Comparison of ENCODE assay signal across 25 cellular contexts in the genomic region with DNA sequence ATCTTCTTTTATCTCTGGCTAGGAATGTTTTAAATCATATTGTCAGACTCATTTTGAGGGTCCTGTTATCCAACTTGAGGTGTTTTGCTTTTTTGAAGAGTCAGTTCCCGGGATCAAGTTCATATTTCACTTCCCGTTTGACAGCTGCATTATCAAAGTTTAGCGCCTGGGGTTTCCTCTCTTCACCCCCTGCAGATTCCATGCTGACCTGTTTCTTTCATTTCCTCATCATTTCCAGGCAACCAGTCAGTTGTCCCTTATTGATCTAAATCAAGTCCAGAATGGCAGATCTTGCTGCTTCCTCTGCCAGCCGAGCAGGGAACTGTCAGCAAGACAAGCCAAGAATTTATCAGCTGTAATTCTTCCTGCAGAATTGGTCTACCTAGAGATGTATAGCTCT.
"Had no signal": no experiment of that assay in that cellular context is flagged by ENCODE, and none has a peak within 500 bp of the region (broad histone marks: within the 10 kb centered on the region; RNA-seq: fewer than 3 reads in every experiment).

No MANE protein-coding gene starts in this region.

- H3K4me3 ChIP-seq: left lung, ovary, psoas muscle, stomach, suprapubic skin, tibial nerve had no signal

- H3K27ac ChIP-seq: foreskin keratinocyte, left lung, neutrophil, ovary, psoas muscle, stomach, suprapubic skin, tibial nerve had no signal

- ATAC-seq: activated T-cell treated with anti-CD3 and anti-CD28 coated beads, Interleukin-2, amount 50 U/mL, for 4 hours; foreskin keratinocyte; left lung; natural killer cell treated with Interleukin-12 subunit alpha and Interleukin-12 subunit beta and Interleukin-15 and Interleukin-18, amount 100 ng/mL, for 72 hours; psoas muscle; right cardiac atrium; WTC11 had no signal

- H3K36me3 ChIP-seq: left lung, neutrophil, ovary, stomach, suprapubic skin, tibial nerve had no signal

- H3K9me3 ChIP-seq: left lung, neutrophil, ovary, psoas muscle, stomach, suprapubic skin had no signal

- H3K27me3 ChIP-seq: neutrophil, ovary, stomach, tibial nerve had no signal

- H3K4me1 ChIP-seq: foreskin keratinocyte, left lung, psoas muscle, stomach, suprapubic skin, tibial nerve had no signal

- FAIRE-seq: astrocyte, colon, kidney had no signal

- DNase-seq: activated CD4-positive, alpha-beta T cell treated with anti-CD3 and anti-CD28 coated beads for 4 hours; activated CD4-positive, alpha-beta T cell treated with anti-CD3 and anti-CD28 coated beads, Interleukin-2, amount 50 U/mL, for 48 hours; activated CD8-positive, alpha-beta memory T cell treated with anti-CD3 and anti-CD28 coated beads, Interleukin-2, amount 50 U/mL, for 48 hours; activated naive CD4-positive, alpha-beta T cell treated with Interleukin-2 at 50 U/mL for 16 hours; activated naive CD8-positive, alpha-beta T cell treated with anti-CD3 and anti-CD28 coated beads for 36 hours; activated T-cell treated with anti-CD3 and anti-CD28 coated beads, Interleukin-2, amount 50 U/mL, for 4 hours; effector memory CD4-positive, alpha-beta T cell; foreskin keratinocyte; kidney; left lung; midbrain; ovary; psoas muscle; right cardiac atrium; stimulated activated CD4-positive, alpha-beta T cell treated with anti-CD3 and anti-CD28 coated beads, Interleukin-12 subunit alpha, Interleukin-12 subunit beta, amount 100 ng/mL, for 4 hours; stimulated activated CD4-positive, alpha-beta T cell treated with anti-CD3 and anti-CD28 coated beads, Interleukin-1b, Interleukin-23, amount 100 ng/mL, for 48 hours; stomach; T-helper 9 cell had no signal
